Comparison of ENCODE assay signal across 11 cellular contexts in genomic region chr3:55330355-55330754, GRCh38.
A peak's percentile ranks its signal among the peaks of the same experiment; 100 is the strongest.
DNase-seq lines count a peak whose midpoint lies in the region; ATAC-seq and TF ChIP-seq lines count a peak whose summit lies in the region.
"Had no signal": no experiment of that assay in that cellular context is flagged by ENCODE, and none has a peak within 500 bp of the region (broad histone marks: within the 10 kb centered on the region; RNA-seq: fewer than 3 reads in every experiment).

No MANE protein-coding gene starts in this region.

- no peak overlapping the region for H3K4me3 Mint-ChIP-seq in stimulated activated effector memory CD8-positive, alpha-beta T cell treated with anti-CD3 and anti-CD28 coated beads, Interleukin-12 subunit alpha, Interleukin-12 subunit beta, amount 100 ng/mL, for 72 hours

- in situ Hi-C loops in transverse colon (cut with MboI; ENCODE audit: low pct_ligation_motif_present in 1 of 4, low pct_unique_long_range_greater_than_20kb in 1 of 4, low sequenced_read_pairs in 3 of 4): no loop called here

- CTCF ChIA-PET in PC-9 (lab: Charles Lee): interaction anchor here (1.0 kb wide), 1 partner anchor 78 kb away, joined by 7 read pairs; no protein-coding TSS in a partner anchor

- peaks cover 5% of the 10 kb centered on the region for H3K9me3 Mint-ChIP-seq in stimulated activated effector memory CD8-positive, alpha-beta T cell treated with anti-CD3 and anti-CD28 coated beads, Interleukin-12 subunit alpha, Interleukin-12 subunit beta, amount 100 ng/mL, for 72 hours

- ATAC-seq in stimulated activated effector memory CD8-positive, alpha-beta T cell treated with anti-CD3 and anti-CD28 coated beads, Interleukin-12 subunit alpha, Interleukin-12 subunit beta, amount 100 ng/mL, for 72 hours: no peak
- ATAC-seq in HG02870 (IDR thresholded peaks at IDR 0.05; ENCODE audit: unreplicated experiment) (no peak), HG03045 (IDR thresholded peaks at IDR 0.05; ENCODE audit: unreplicated experiment) (no peak)

- peaks cover 11% of the 10 kb centered on the region; the same call in 1 of the 2 replicates for H3F3A ChIP-seq in PC-9 (ENCODE audit: insufficient read depth, low read depth)

- TF ChIP-seq EP300 in transverse colon (IDR thresholded peaks at IDR 0.05; ENCODE audit: low read depth): no peak

- H3K27ac ChIP-seq in PC-9 (peak overlapping the region; percentile 53), transverse colon (no peak overlapping the region)

- no peak for TF ChIP-seq POLR2A in transverse colon (IDR thresholded peaks at IDR 0.05)

- 30 to 49% methylated on average over 4 of the region's 4 CpGs for WGBS in transverse colon (ENCODE audit: low coverage in 1 of 2), 2 donors

- TF ChIP-seq CTCF in PC-9 (conservative IDR thresholded peaks at IDR 0.05): no peak
- TF ChIP-seq CTCF in transverse colon (IDR thresholded peaks at IDR 0.05): no peak

- H3K36me3 ChIP-seq in PC-9 (ENCODE audit: low read depth): no peaks in the 10 kb centered on the region
- no peaks in the 10 kb centered on the region for H3K36me3 ChIP-seq in transverse colon

- no peak overlapping the region for H3K27ac Mint-ChIP-seq in stimulated activated effector memory CD8-positive, alpha-beta T cell treated with anti-CD3 and anti-CD28 coated beads, Interleukin-12 subunit alpha, Interleukin-12 subunit beta, amount 100 ng/mL, for 72 hours

- H4K20me1 ChIP-seq in PC-9 (ENCODE audit: insufficient read depth): no peaks in the 10 kb centered on the region

- no peaks in the 10 kb centered on the region for H3K36me3 Mint-ChIP-seq in stimulated activated effector memory CD8-positive, alpha-beta T cell treated with anti-CD3 and anti-CD28 coated beads, Interleukin-12 subunit alpha, Interleukin-12 subunit beta, amount 100 ng/mL, for 72 hours

- H2AFZ ChIP-seq in PC-9: no peak overlapping the region

- intact Hi-C loops in PC-9 (cut with micrococcal nuclease; ENCODE audit: unreplicated experiment): loop anchor here (1.0 to 5.0 kb wide), 5 partner anchors 34 to 458 kb away; no protein-coding TSS in a partner anchor
- intact Hi-C loops in transverse colon (cut with DNase I; ENCODE audit: low total_unique reads): no loop called here

- H3K79me2 ChIP-seq in PC-9 (ENCODE audit: low read depth): no peaks in the 10 kb centered on the region

- H3K4me2 ChIP-seq in PC-9: peak overlapping the region; percentile 63

- no TSS peak for BruUV-seq in PC-9 (replicated peaks; lab: Mats Ljungman, UMichigan)

- peaks cover 19% of the 10 kb centered on the region for H3K4me1 ChIP-seq in PC-9 (replicated peaks; ENCODE audit: insufficient read depth)
- H3K4me1 ChIP-seq in transverse colon: no peaks in the 10 kb centered on the region

- H3K9me3 ChIP-seq in PC-9 (ENCODE audit: insufficient read depth, low read depth) (peaks cover 7% of the 10 kb centered on the region), transverse colon (no peaks in the 10 kb centered on the region)

- H3K4me3 ChIP-seq in PC-9: no peak overlapping the region
- no peak overlapping the region for H3K4me3 ChIP-seq in skeletal muscle cell (ENCODE audit: low read depth, low read length)
- no peak overlapping the region for H3K4me3 ChIP-seq in transverse colon

- H3K27me3 ChIP-seq in PC-9 (ENCODE audit: insufficient read depth, low read depth): no peaks in the 10 kb centered on the region
- H3K27me3 ChIP-seq in transverse colon: no peaks in the 10 kb centered on the region

- POLR2A ChIA-PET in PC-9 (lab: Charles Lee; ENCODE audit: unreplicated experiment): interaction anchor here (0.7 kb wide), 5 partner anchors 130 to 474 kb away, joined by 3 to 14 read pairs (median 4); no protein-coding TSS in a partner anchor

- peak; percentile 94 for DNase-seq in GM04504 (ENCODE audit: low read depth)
- peak; percentile 70 to 96 for DNase-seq in PC-9
- peak; percentile 94 for DNase-seq in fibroblast of peridontal ligament (ENCODE audit: extremely low read depth)
- peak; percentile 76 for DNase-seq in skeletal muscle cell (ENCODE audit: low read depth)
- DNase-seq in transverse colon: no peak
- DNase-seq in stimulated activated effector memory CD8-positive, alpha-beta T cell treated with anti-CD3 and anti-CD28 coated beads, Interleukin-12 subunit alpha, Interleukin-12 subunit beta, amount 100 ng/mL, for 72 hours (ENCODE audit: low spot score in 2 of 2): no peak
- DNase-seq: effector CD8-positive, alpha-beta T cell; NCI-H2081 treated with DMSO at 0.1 percent for 48 hours; T-helper 2 cell had no signal

- H3K4me1 Mint-ChIP-seq in stimulated activated effector memory CD8-positive, alpha-beta T cell treated with anti-CD3 and anti-CD28 coated beads, Interleukin-12 subunit alpha, Interleukin-12 subunit beta, amount 100 ng/mL, for 72 hours: no peaks in the 10 kb centered on the region

- no peaks in the 10 kb centered on the region for H3K9me2 ChIP-seq in PC-9 (ENCODE audit: insufficient read depth)

Comparison
In these comparisons a context has a peak if more than half of its experiments do, and no peak if none do; other contexts are left out.
1. DNase-seq: peak in GM04504 (single experiment), PC-9 (2 of 2), fibroblast of peridontal ligament (single experiment) and skeletal muscle cell (single experiment); none in transverse colon (single experiment) and stimulated activated effector memory CD8-positive, alpha-beta T cell treated with anti-CD3 and anti-CD28 coated beads, Interleukin-12 subunit alpha, Interleukin-12 subunit beta, amount 100 ng/mL, for 72 hours (0 of 2).